In genomic region chr3:127001486-127002194, GRCh38 we compare ENCODE assay signal across 13 cellular contexts. TPM values are rescaled to one million over a fixed set of nuclear protein-coding genes. Genes with fewer than 3 reads are reported as not detected.
DNase-seq lines count a peak whose midpoint lies in the region; ATAC-seq and TF ChIP-seq lines count a peak whose summit lies in the region.
"Had no signal": no experiment of that assay in that cellular context is flagged by ENCODE, and none has a peak within 500 bp of the region (broad histone marks: within the 10 kb centered on the region; RNA-seq: fewer than 3 reads in every experiment).

No MANE protein-coding gene starts in this region.

- TF ChIP-seq CTCF in GM23338 (conservative IDR thresholded peaks at IDR 0.05; ENCODE audit: low read depth in 2 of 2), result no peak
- TF ChIP-seq CTCF in adrenal gland (IDR thresholded peaks at IDR 0.05), result no peak
- TF ChIP-seq CTCF in spleen (IDR thresholded peaks at IDR 0.05 in 8 of 11, conservative IDR thresholded peaks at IDR 0.05 in 3 of 11), result no peak
- no peak for TF ChIP-seq CTCF in GM10266 (IDR thresholded peaks at IDR 0.05; ENCODE audit: control insufficient read depth, insufficient read depth, low read depth, missing control alignments)

- 0 out of 3 replicates have a peak overlapping the region, but pooled peaks have one; percentile 36 for H3K4me3 Mint-ChIP-seq in GM23338
- H3K4me3 Mint-ChIP-seq: activated T-cell treated with anti-CD3 and anti-CD28 coated beads, Interleukin-2, amount 50 U/mL, for 72 hours; CD8-positive, alpha-beta T cell had no signal

- H3K4me1 Mint-ChIP-seq in GM23338, result peaks cover 28% of the 10 kb centered on the region

- intact Hi-C loops in adrenal gland (cut with DNase I), result no loop called here
- intact Hi-C loops in spleen (cut with DNase I; ENCODE audit: low total_unique reads), result no loop called here

- H3F3A ChIP-seq in GM23338 (replicated peaks; ENCODE audit: low read depth), result no peaks in the 10 kb centered on the region

- H3K4me1 ChIP-seq in GM23338 (ENCODE audit: insufficient read depth), result peaks cover 10% of the 10 kb centered on the region; the same call in 1 of the 2 replicates
- H3K4me1 ChIP-seq in adrenal gland (replicated peaks in 1 of 2), result peaks cover 0 to 15% of the 10 kb centered on the region in 2 donors
- peaks cover 9% of the 10 kb centered on the region for H3K4me1 ChIP-seq in iPS-20b (ENCODE audit: insufficient read depth, low read length)
- H3K4me1 ChIP-seq in spleen, result peaks cover 3 to 62% (median 29%) of the 10 kb centered on the region in 6 donors

- no peaks in the 10 kb centered on the region for H3K36me3 ChIP-seq in GM23338 (ENCODE audit: insufficient read depth)
- H3K36me3 ChIP-seq in adrenal gland (replicated peaks in 1 of 2), result no peaks in the 10 kb centered on the region
- peaks cover 12% of the 10 kb centered on the region; the same call in 1 of the 2 replicates for H3K36me3 ChIP-seq in iPS-20b (ENCODE audit: insufficient read depth, low read depth, low read length)
- H3K36me3 ChIP-seq in spleen, result peaks cover 0 to 10% (median 0%) of the 10 kb centered on the region in 6 donors

- H3K27me3 ChIP-seq in GM23338 (ENCODE audit: insufficient read depth) (no peaks in the 10 kb centered on the region), adrenal gland (no peaks in the 10 kb centered on the region), iPS-20b (ENCODE audit: insufficient read depth, low read length) (no peaks in the 10 kb centered on the region), spleen (replicated peaks in 1 of 7) (no peaks in the 10 kb centered on the region)

- peak overlapping the region; percentile 59; the same call in 1 of the 2 replicates for H3K9ac ChIP-seq in iPS-20b (ENCODE audit: low read depth, low read length)

- no peak for DNase-seq in GM23338 (ENCODE audit: low spot score)
- no peak for DNase-seq in adrenal gland
- no peak for DNase-seq in spleen
- no peak for DNase-seq in kidney tubule cell (ENCODE audit: low spot score)
- DNase-seq in stimulated activated CD4-positive, alpha-beta T cell treated with anti-CD3 and anti-CD28 coated beads, Interleukin-2, amount 100 ng/mL, for 48 hours, result no peak
- no peak for DNase-seq in GM10266 (ENCODE audit: extremely low spot score)
- DNase-seq in HEK293T (ENCODE audit: extremely low spot score), result no peak
- DNase-seq: activated T-cell treated with anti-CD3 and anti-CD28 coated beads, Interleukin-2, amount 50 U/mL, for 72 hours; CD8-positive, alpha-beta T cell; NCI-H2029 treated with DMSO at 0.1 percent for 48 hours; stimulated activated naive CD4-positive, alpha-beta T cell had no signal

- peaks cover 18% of the 10 kb centered on the region; the same call in 1 of the 2 replicates for H3K79me2 ChIP-seq in GM23338 (replicated peaks; ENCODE audit: insufficient read depth)

- no peaks in the 10 kb centered on the region; the same call in 1 of the 2 replicates for H4K20me1 ChIP-seq in GM23338 (replicated peaks; ENCODE audit: insufficient read depth)

- peak; percentile 5 for ATAC-seq in GM23338
- ATAC-seq: CD8-positive, alpha-beta T cell had no signal

- CTCF ChIA-PET in HEK293T (lab: Yijun Ruan, JAX), result no interaction called here

- no peak overlapping the region for H2AFZ ChIP-seq in GM23338

- H3K9me3 ChIP-seq in adrenal gland (replicated peaks in 1 of 3) (no peaks in the 10 kb centered on the region), iPS-20b (ENCODE audit: insufficient read depth, low read depth, low read length) (no peaks in the 10 kb centered on the region), spleen (no peaks in the 10 kb centered on the region)

- no peaks in the 10 kb centered on the region; the same call in 2 of the 3 replicates for H3K36me3 Mint-ChIP-seq in GM23338 (ENCODE audit: low read depth)

- POLR2A ChIA-PET in HEK293T (lab: Yijun Ruan, JAX), result interaction anchor here (1.1 kb wide), 1 partner anchor 19 kb away, joined by 3 read pairs; the partner anchor contains the start of gene PLXNA1

- H3K9me2 ChIP-seq in GM23338 (ENCODE audit: insufficient read depth), result no peaks in the 10 kb centered on the region

- H3K4me3 ChIP-seq in GM23338 (peak overlapping the region; percentile 40; the same call in 1 of the 2 replicates), adrenal gland (no peak overlapping the region), iPS-20b (ENCODE audit: low read length) (no peak overlapping the region), spleen (no peak overlapping the region)

- WGBS in adrenal gland, 4 donors, result 82 to 90% (median 84%) methylated on average over 11 to 23 of the region's 23 CpGs
- WGBS in spleen, 5 donors, result 79 to 93% (median 84%) methylated on average over 11 to 23 of the region's 23 CpGs

- 0 out of 2 replicates have a peak overlapping the region, but pooled peaks have one; percentile 78 for H3K27ac Mint-ChIP-seq in GM23338
- H3K27ac Mint-ChIP-seq: activated T-cell treated with anti-CD3 and anti-CD28 coated beads, Interleukin-2, amount 50 U/mL, for 72 hours; CD8-positive, alpha-beta T cell had no signal

- H3K4me2 ChIP-seq in GM23338, result peak overlapping the region; percentile 66

- peak overlapping the region; percentile 72; the same call in 1 of the 2 replicates for H3K27ac ChIP-seq in GM23338 (ENCODE audit: low read depth)
- H3K27ac ChIP-seq in adrenal gland, result peak overlapping the region in 3 of 5 donors; percentile 37 to 85 (median 67)
- H3K27ac ChIP-seq in iPS-20b (ENCODE audit: low read length), result peak overlapping the region; percentile 39
- H3K27ac ChIP-seq in spleen, result peak overlapping the region; percentile 26 to 82 (median 72)
- H3K27ac ChIP-seq: VCaP had no signal

- no peaks in the 10 kb centered on the region for H3K9me3 Mint-ChIP-seq in GM23338
- H3K9me3 Mint-ChIP-seq: activated T-cell treated with anti-CD3 and anti-CD28 coated beads, Interleukin-2, amount 50 U/mL, for 72 hours; CD8-positive, alpha-beta T cell had no signal

- TF ChIP-seq POLR2A in adrenal gland (IDR thresholded peaks at IDR 0.05) (no peak), spleen (IDR thresholded peaks at IDR 0.05) (no peak)

- H3K27me3 Mint-ChIP-seq in GM23338 (ENCODE audit: insufficient read depth, low read depth, poor library complexity), result peaks cover 10% of the 10 kb centered on the region

TF ChIP-seq in GM23338, 12 proteins besides CTCF, POLR2A, EP300 and RAD21 (continues in another document):
- TF ChIP-seq ETS1 (IDR thresholded peaks at IDR 0.05), result no peak
- TF ChIP-seq ZNF331 (CRISPR knock-in tag; IDR thresholded peaks at IDR 0.05; ENCODE audit: low read depth), result no peak

TF ChIP-seq in HEK293T, 16 proteins besides CTCF, POLR2A, EP300 and RAD21:
- no peak for TF ChIP-seq TARDBP (IDR thresholded peaks at IDR 0.05)
- TF ChIP-seq LEF1 (IDR thresholded peaks at IDR 0.05; ENCODE audit: borderline replicate concordance), result no peak
- no peak for TF ChIP-seq HDGF (IDR thresholded peaks at IDR 0.05; ENCODE audit: borderline replicate concordance)
- TF ChIP-seq FOXM1 (IDR thresholded peaks at IDR 0.05; ENCODE audit: borderline replicate concordance), result no peak
- no peak for TF ChIP-seq L3MBTL2 (conservative IDR thresholded peaks at IDR 0.05)
- no peak for TF ChIP-seq FOXA1 (IDR thresholded peaks at IDR 0.05)
- no peak for TF ChIP-seq CTBP1 (IDR thresholded peaks at IDR 0.05; ENCODE audit: borderline replicate concordance)
- no peak for TF ChIP-seq SP1 (IDR thresholded peaks at IDR 0.05)
- TF ChIP-seq ELF4 (IDR thresholded peaks at IDR 0.05), result no peak
- no peak for TF ChIP-seq FOXK2 (IDR thresholded peaks at IDR 0.05)
- TF ChIP-seq ARNT (IDR thresholded peaks at IDR 0.05), result no peak
- no peak for TF ChIP-seq NFRKB (IDR thresholded peaks at IDR 0.05)
- no peak for TF ChIP-seq PKNOX1 (IDR thresholded peaks at IDR 0.05)
- no peak for TF ChIP-seq ZNF384 (IDR thresholded peaks at IDR 0.05)
- TF ChIP-seq SUZ12 (IDR thresholded peaks at IDR 0.05), result no peak
- no peak for TF ChIP-seq BHLHE40 (IDR thresholded peaks at IDR 0.05; ENCODE audit: borderline replicate concordance)

RNA-seq across cellular contexts. Expression of gene PLXNA1, which starts 18.7 kb away (rescaled TPM):
- 73.5 and 80.2 TPM in 2 replicates for total RNA-seq in GM23338 (2014; rRNA removed; shearing (Covaris generic))
- polyA plus RNA-seq in GM23338 (2016; fragmentation: Nextera tagmentation; extraction: Ambion mirVana) (10.6 and 11.0 TPM in 2 replicates), adrenal gland (10 to 100 TPM; 10.3 to 29.9 (median 15.1) TPM), spleen (10 to 100 TPM in 1 of 3 donors, 1 to 10 TPM in 2; 3.7 to 11.9 (median 3.8) TPM)
- total RNA-seq in adrenal gland (10 to 100 TPM; 17.9 to 28.4 (median 21.7) TPM), spleen (10 to 100 TPM; 27.8 to 47.6 (median 41.4) TPM)
